Comparison of ENCODE assay signal across 1 cellular context in genomic region chr12:90978117-90978770, GRCh38.
A peak's percentile ranks its signal among the peaks of the same experiment; 100 is the strongest.
TF ChIP-seq lines count a peak whose summit lies in the region.

No MANE protein-coding gene starts in this region.

TF ChIP-seq in HepG2, 621 proteins besides CTCF, POLR2A, EP300 and RAD21:
- TF ChIP-seq SMC3 (IDR thresholded peaks at IDR 0.05; ENCODE audit: low read length) (peak; percentile 51), PITX1 (CRISPR knock-in tag; IDR thresholded peaks at IDR 0.05) (no peak), STAG1 (CRISPR knock-in tag; IDR thresholded peaks at IDR 0.05) (peak; percentile 71)
TF ChIP-seq in HepG2: peak in this region for 2.
